In genomic region chr16:46852130-46852529, GRCh38 we compare ENCODE assay signal across 20 cellular contexts.
"Had no signal": no experiment of that assay in that cellular context is flagged by ENCODE, and none has a peak within 500 bp of the region (broad histone marks: within the 10 kb centered on the region; RNA-seq: fewer than 3 reads in every experiment).

No MANE protein-coding gene starts in this region.

- H3K27me3 Mint-ChIP-seq: memory B cell, type B pancreatic cell had no signal

- H3K36me3 Mint-ChIP-seq: memory B cell, naive B cell, type B pancreatic cell had no signal

- H3K9me3 Mint-ChIP-seq: memory B cell, naive B cell, nephron, type B pancreatic cell had no signal

- DNase-seq: cortex of kidney; dorsolateral prefrontal cortex; effector CD8-positive, alpha-beta T cell; heart left ventricle; hippocampal formation; left ventricle myocardium inferior; lower lobe of right lung; midbrain; naive B cell; occipital lobe; pancreas; right cardiac atrium; stimulated activated CD4-positive, alpha-beta T cell treated with anti-CD3 and anti-CD28 coated beads, Interleukin-1b, Interleukin-23, amount 100 ng/mL, for 48 hours; stimulated activated CD4-positive, alpha-beta T cell treated with anti-CD3 and anti-CD28 coated beads, Interleukin-4, amount 100 ng/mL, for 4 hours; stimulated activated naive CD4-positive, alpha-beta T cell treated with Interleukin-2 at 50 U/mL for 16 hours; uterus had no signal

- ATAC-seq: lower lobe of right lung, pancreas, right cardiac atrium had no signal

- H3K4me3 Mint-ChIP-seq: memory B cell, nephron, type B pancreatic cell had no signal

- H3K27ac Mint-ChIP-seq: memory B cell, nephron, progenitor cell of endocrine pancreas had no signal
